In genomic region chr22:24421428-24421931, GRCh38 we compare ENCODE assay signal across 8 cellular contexts. TPM values are rescaled to one million over a fixed set of nuclear protein-coding genes. Genes with fewer than 3 reads are reported as not detected.
DNase-seq lines count a peak whose midpoint lies in the region; ATAC-seq and TF ChIP-seq lines count a peak whose summit lies in the region.

No MANE protein-coding gene starts in this region.

- no peaks in the 10 kb centered on the region for H3K9me3 ChIP-seq in mammary epithelial cell (replicated peaks; ENCODE audit: insufficient read depth, low read length)
- H3K9me3 ChIP-seq in PC-3 (ENCODE audit: low read length), result no peaks in the 10 kb centered on the region
- no peaks in the 10 kb centered on the region for H3K9me3 ChIP-seq in spleen

- in situ Hi-C loops in mammary epithelial cell (cut with MboI; ENCODE audit: low sequenced_read_pairs in 2 of 2), result no loop called here

- H2AFZ ChIP-seq in mammary epithelial cell (ENCODE audit: low read depth, low read length) (no peak overlapping the region), PC-3 (ENCODE audit: low read length) (no peak overlapping the region)

- DNase-seq in MCF 10A (ENCODE audit: unreplicated experiment), result peak; percentile 38
- DNase-seq in mammary epithelial cell, result no peak
- DNase-seq in PC-3, result peak; percentile 14
- no peak for DNase-seq in chondrocyte (ENCODE audit: low spot score)
- no peak for DNase-seq in spleen
- DNase-seq in omental fat pad (ENCODE audit: low spot score), result no peak

- H3K36me3 Mint-ChIP-seq in MCF 10A (ENCODE audit: insufficient read depth, unreplicated experiment), result peaks cover 7% of the 10 kb centered on the region
- H3K36me3 Mint-ChIP-seq in chondrocyte (ENCODE audit: low read depth), result no peaks in the 10 kb centered on the region

- no peak overlapping the region for H3K4me3 Mint-ChIP-seq in MCF 10A (ENCODE audit: unreplicated experiment)
- H3K4me3 Mint-ChIP-seq in chondrocyte (ENCODE audit: unreplicated experiment), result no peak overlapping the region

- no peak for TF ChIP-seq POLR2A in spleen (IDR thresholded peaks at IDR 0.05)

- peaks cover 6% of the 10 kb centered on the region for H3K4me1 Mint-ChIP-seq in MCF 10A (ENCODE audit: insufficient read depth, unreplicated experiment)
- peaks cover 9% of the 10 kb centered on the region for H3K4me1 Mint-ChIP-seq in chondrocyte (ENCODE audit: low read depth)

- no peaks in the 10 kb centered on the region for H3F3A ChIP-seq in PC-3 (ENCODE audit: low read length, unreplicated experiment)

- H3K4me1 ChIP-seq in mammary epithelial cell (ENCODE audit: insufficient read depth, low read length) (peaks cover 34% of the 10 kb centered on the region), PC-3 (ENCODE audit: insufficient read depth, low read length) (no peaks in the 10 kb centered on the region), spleen (peaks cover 11 to 71% (median 52%) of the 10 kb centered on the region in 6 donors)

- H3K27me3 ChIP-seq in mammary epithelial cell (ENCODE audit: insufficient read depth, low read length) (peaks cover 3% of the 10 kb centered on the region), PC-3 (ENCODE audit: low read length) (no peaks in the 10 kb centered on the region), spleen (replicated peaks in 1 of 7) (peaks cover 0 to 10% (median 0%) of the 10 kb centered on the region in 7 donors)

- no peaks in the 10 kb centered on the region for H3K36me3 ChIP-seq in mammary epithelial cell (ENCODE audit: insufficient read depth, low read length)
- H3K36me3 ChIP-seq in PC-3 (ENCODE audit: low read depth, low read length), result no peaks in the 10 kb centered on the region
- peaks cover 0 to 21% (median 2%) of the 10 kb centered on the region in 6 donors for H3K36me3 ChIP-seq in spleen

- H3K4me2 ChIP-seq in mammary epithelial cell (ENCODE audit: insufficient read depth, low read depth, low read length) (no peak overlapping the region), PC-3 (ENCODE audit: low read length) (no peak overlapping the region)

- intact Hi-C loops in MCF 10A (cut with micrococcal nuclease) (loop anchor here (1.0 to 5.0 kb wide), 2 partner anchors 94 to 100 kb away; no protein-coding TSS in a partner anchor), mammary epithelial cell (cut with micrococcal nuclease) (loop anchor here (5.0 kb wide), 1 partner anchor 66 kb away; no protein-coding TSS in a partner anchor), PC-3 (cut with micrococcal nuclease) (no loop called here), spleen (cut with DNase I; ENCODE audit: low total_unique reads) (loop anchor here (5.0 kb wide), 1 partner anchor 86 kb away; no protein-coding TSS in a partner anchor)

- H3K27me3 Mint-ChIP-seq in MCF 10A (ENCODE audit: insufficient read depth, unreplicated experiment) (peaks cover 14% of the 10 kb centered on the region), chondrocyte (ENCODE audit: low read depth) (peaks cover 9% of the 10 kb centered on the region)

- peak; percentile 39 for TF ChIP-seq CTCF in MCF 10A (IDR thresholded peaks at IDR 0.05; ENCODE audit: unreplicated experiment)
- TF ChIP-seq CTCF in mammary epithelial cell (conservative IDR thresholded peaks at IDR 0.05 in 1 of 2, IDR thresholded peaks at IDR 0.05 in 1 of 2; ENCODE audit: extremely low read depth in 1 of 2, insufficient read depth in 1 of 2, low read depth in 1 of 2, low read length in 2 of 2), result peak in 1 of 2 donors; percentile 21
- peak; percentile 51 for TF ChIP-seq CTCF in PC-3 (conservative IDR thresholded peaks at IDR 0.05; ENCODE audit: low read depth, low read length)
- TF ChIP-seq CTCF in chondrocyte (IDR thresholded peaks at IDR 0.05), result peak; percentile 62
- TF ChIP-seq CTCF in spleen (IDR thresholded peaks at IDR 0.05 in 8 of 11, conservative IDR thresholded peaks at IDR 0.05 in 3 of 11), result peak in 9 of 11 experiments; percentile 7 to 66 (median 47)
- no peak for TF ChIP-seq CTCF in omental fat pad (IDR thresholded peaks at IDR 0.05)

- 92% methylated on average over 6 of the region's 9 CpGs for WGBS in mammary epithelial cell (ENCODE audit: low coverage, missing lambda C conversion rate)
- 41 to 60% (median 55%) methylated on average over 3 to 9 of the region's 9 CpGs for WGBS in spleen, 5 donors

- ATAC-seq in PC-3, result no peak; the same call in 1 of the 2 replicates
- ATAC-seq in omental fat pad (ENCODE audit: low FRiP score), result no peak
- no peak for ATAC-seq in GM19395 (IDR thresholded peaks at IDR 0.05; ENCODE audit: unreplicated experiment)
- no peak for ATAC-seq in HG02571 (IDR thresholded peaks at IDR 0.05; ENCODE audit: unreplicated experiment)

- no peaks in the 10 kb centered on the region for H4K20me1 ChIP-seq in mammary epithelial cell (ENCODE audit: insufficient read depth, low read length)
- H4K20me1 ChIP-seq in PC-3 (ENCODE audit: low read length), result no peaks in the 10 kb centered on the region

- H3K27ac Mint-ChIP-seq in MCF 10A (ENCODE audit: low read depth, unreplicated experiment), result no peak overlapping the region
- H3K27ac Mint-ChIP-seq in chondrocyte (ENCODE audit: unreplicated experiment), result no peak overlapping the region

- no TSS peak for BruUV-seq in MCF 10A (replicated peaks; lab: Mats Ljungman, UMichigan)
- no TSS peak for BruUV-seq in mammary epithelial cell (replicated peaks; lab: Mats Ljungman, UMichigan)
- BruUV-seq in PC-3 (replicated peaks; lab: Mats Ljungman, UMichigan), result no TSS peak

- no peaks in the 10 kb centered on the region for H3K9me2 ChIP-seq in PC-3 (replicated peaks; ENCODE audit: low read length)

- H3K79me2 ChIP-seq in mammary epithelial cell (ENCODE audit: insufficient read depth, low read length) (no peaks in the 10 kb centered on the region), PC-3 (ENCODE audit: low read length) (no peaks in the 10 kb centered on the region)

- CTCF ChIA-PET in MCF 10A (lab: Yijun Ruan, JAX) (interaction anchor here (0.6 to 5.3 kb wide), 11 partner anchors 8 to 1144 kb away, joined by 3 to 42 read pairs (median 4); no protein-coding TSS in a partner anchor), mammary epithelial cell (lab: Charles Lee; ENCODE audit: low non-redundant PET) (no interaction called here), PC-3 (lab: Charles Lee) (no interaction called here)

- POLR2A ChIA-PET in MCF 10A (lab: Yijun Ruan, JAX) (no interaction called here), PC-3 (lab: Charles Lee; ENCODE audit: unreplicated experiment) (no interaction called here)

- no peak overlapping the region for H3K27ac ChIP-seq in mammary epithelial cell (ENCODE audit: insufficient read depth, low read depth, low read length)
- H3K27ac ChIP-seq in PC-3 (ENCODE audit: low read length), result no peak overlapping the region
- H3K27ac ChIP-seq in spleen, result no peak overlapping the region

- H3K4me3 ChIP-seq in mammary epithelial cell (replicated peaks in 1 of 3; ENCODE audit: insufficient read depth in 1 of 3, low read depth in 2 of 3, low read length in 3 of 3), result no peak overlapping the region
- no peak overlapping the region for H3K4me3 ChIP-seq in PC-3 (ENCODE audit: low read length)
- H3K4me3 ChIP-seq in spleen, result no peak overlapping the region

- dilution Hi-C loops in mammary epithelial cell (cut with HindIII; ENCODE audit: low sequenced_read_pairs), result no loop called here

- H3K9ac ChIP-seq in mammary epithelial cell (ENCODE audit: insufficient read depth, low read length) (no peak overlapping the region), PC-3 (ENCODE audit: low read length) (no peak overlapping the region)

- H3K9me3 Mint-ChIP-seq in MCF 10A (ENCODE audit: unreplicated experiment) (no peaks in the 10 kb centered on the region), chondrocyte (ENCODE audit: low read depth) (no peaks in the 10 kb centered on the region)

RNA-seq across cellular contexts. Expression of gene ADORA2A, which starts 5.9 kb away (rescaled TPM):
- total RNA-seq in MCF 10A (2022), result 0.96 and 1.4 TPM in 2 replicates
- total RNA-seq in mammary epithelial cell, result 1 to 10 TPM; 1.2 to 1.8 TPM
- polyA plus RNA-seq in mammary epithelial cell, result 0.40 TPM
- not detected for polyA minus RNA-seq in mammary epithelial cell
- 0.92 and 1.7 TPM in 2 replicates for total RNA-seq in PC-3 (2014; rRNA removed)
- 2.3 to 3.6 TPM (median 2.4 TPM) in 3 replicates for total RNA-seq in chondrocyte
- total RNA-seq in spleen, result 10 to 100 TPM; 15.8 to 31.1 (median 25.2) TPM
- polyA plus RNA-seq in spleen, result 10 to 100 TPM in 2 of 3 donors, 1 to 10 TPM in 1; 8.3 to 14.8 (median 14.2) TPM
- total RNA-seq in omental fat pad, result 1 to 10 TPM; 1.7 to 4.5 (median 2.5) TPM

Comparison
In these comparisons a context has a peak if more than half of its experiments do, and no peak if none do; other contexts are left out.
1. DNase-seq: peak in MCF 10A (single experiment) and PC-3 (single experiment); none in mammary epithelial cell (single experiment), chondrocyte (single experiment), spleen (single experiment) and omental fat pad (single experiment).
2. CTCF ChIP-seq: peak in MCF 10A (single experiment), PC-3 (single experiment), chondrocyte (single experiment) and spleen (9 of 11); none in omental fat pad (0 of 3).